18 cellular contexts compared by ENCODE assay signal in genomic region chr20:47480239-47480638, GRCh38. TPM values are rescaled to one million over a fixed set of nuclear protein-coding genes. Genes with fewer than 3 reads are reported as not detected.
DNase-seq lines count a peak whose midpoint lies in the region; ATAC-seq and TF ChIP-seq lines count a peak whose summit lies in the region.
"Had no signal": no experiment of that assay in that cellular context is flagged by ENCODE, and none has a peak within 500 bp of the region (broad histone marks: within the 10 kb centered on the region; RNA-seq: fewer than 3 reads in every experiment).

No MANE protein-coding gene starts in this region.

- H3K9me3 ChIP-seq in A673 (ENCODE audit: low read depth, low read length, poor library complexity, severe bottlenecking), result no peaks in the 10 kb centered on the region
- no peaks in the 10 kb centered on the region for H3K9me3 ChIP-seq in effector memory CD4-positive, alpha-beta T cell (ENCODE audit: control insufficient read depth, low read length)
- H3K9me3 ChIP-seq: HAP-1 had no signal

- H3K36me3 ChIP-seq in A673 (ENCODE audit: insufficient read depth, low read length, poor library complexity, severe bottlenecking), result no peaks in the 10 kb centered on the region
- no peaks in the 10 kb centered on the region for H3K36me3 ChIP-seq in effector memory CD4-positive, alpha-beta T cell (ENCODE audit: control insufficient read depth, insufficient read depth, low read length)
- H3K36me3 ChIP-seq: HAP-1 had no signal

- H3K36me3 Mint-ChIP-seq in activated CD4-positive, alpha-beta T cell treated with anti-CD3 and anti-CD28 coated beads, Interleukin-2, amount 10 ng/mL, durations not matched to agents 24 days and 14 days (ENCODE audit: low read depth), result no peaks in the 10 kb centered on the region
- H3K36me3 Mint-ChIP-seq in activated B cell treated with CpG ODN at 0.5 μM for 24 hours (ENCODE audit: low read depth), result no peaks in the 10 kb centered on the region
- H3K36me3 Mint-ChIP-seq in activated CD4-positive, alpha-beta memory T cell treated with anti-CD3 and anti-CD28 coated beads for 36 hours, result no peaks in the 10 kb centered on the region

- TF ChIP-seq CTCF in A673 (conservative IDR thresholded peaks at IDR 0.05; ENCODE audit: low read depth, low read length), result 0 out of 2 replicates have a peak, but pooled peaks have one; percentile 8
- no peak for TF ChIP-seq CTCF in activated B cell treated with CpG ODN at 0.5 μM for 24 hours (IDR thresholded peaks at IDR 0.05)
- no peak for TF ChIP-seq CTCF in foreskin keratinocyte (conservative IDR thresholded peaks at IDR 0.05)

- ATAC-seq in activated B cell treated with CpG ODN at 0.5 μM for 24 hours (ENCODE audit: low read depth) (no peak), foreskin keratinocyte (no peak), GM21526 (IDR thresholded peaks at IDR 0.05; ENCODE audit: low FRiP score, unreplicated experiment) (no peak)

- peaks cover 33% of the 10 kb centered on the region for H3K4me1 Mint-ChIP-seq in activated CD4-positive, alpha-beta T cell treated with anti-CD3 and anti-CD28 coated beads, Interleukin-2, amount 10 ng/mL, durations not matched to agents 24 days and 14 days
- H3K4me1 Mint-ChIP-seq in activated B cell treated with CpG ODN at 0.5 μM for 24 hours, result peaks cover 50% of the 10 kb centered on the region
- peaks cover 17% of the 10 kb centered on the region for H3K4me1 Mint-ChIP-seq in activated CD4-positive, alpha-beta memory T cell treated with anti-CD3 and anti-CD28 coated beads for 36 hours (ENCODE audit: low read depth)

- H3K27me3 Mint-ChIP-seq in activated CD4-positive, alpha-beta T cell treated with anti-CD3 and anti-CD28 coated beads, Interleukin-2, amount 10 ng/mL, durations not matched to agents 24 days and 14 days, result no peaks in the 10 kb centered on the region
- no peaks in the 10 kb centered on the region for H3K27me3 Mint-ChIP-seq in activated B cell treated with CpG ODN at 0.5 μM for 24 hours
- no peaks in the 10 kb centered on the region for H3K27me3 Mint-ChIP-seq in activated CD4-positive, alpha-beta memory T cell treated with anti-CD3 and anti-CD28 coated beads for 36 hours

- H3K27me3 ChIP-seq in A673 (replicated peaks; ENCODE audit: insufficient read depth, low read depth, low read length, poor library complexity) (no peaks in the 10 kb centered on the region), foreskin keratinocyte (no peaks in the 10 kb centered on the region)
- no peaks in the 10 kb centered on the region for H3K27me3 ChIP-seq in effector memory CD4-positive, alpha-beta T cell (replicated peaks; ENCODE audit: control insufficient read depth, insufficient read depth, low read length, poor library complexity, severe bottlenecking)

- intact Hi-C loops in activated CD4-positive, alpha-beta T cell treated with anti-CD3 and anti-CD28 coated beads, Interleukin-2, amount 10 ng/mL, durations not matched to agents 24 days and 14 days (cut with micrococcal nuclease), result no loop called here
- intact Hi-C loops in A673 (cut with micrococcal nuclease; ENCODE audit: unreplicated experiment) (no loop called here), activated B cell treated with CpG ODN at 0.5 μM for 24 hours (cut with micrococcal nuclease) (no loop called here)
- intact Hi-C loops in activated CD4-positive, alpha-beta memory T cell treated with anti-CD3 and anti-CD28 coated beads for 36 hours (cut with micrococcal nuclease), result loop anchor here (10.0 kb wide), 1 partner anchor 925 kb away; the partner anchor contains the start of gene OCSTAMP

- CTCF ChIA-PET in A673 (lab: Charles Lee), result no interaction called here
- CTCF ChIA-PET in activated B cell treated with CpG ODN at 0.5 μM for 24 hours (lab: Charles Lee), result no interaction called here
- CTCF ChIA-PET in activated CD4-positive, alpha-beta memory T cell treated with anti-CD3 and anti-CD28 coated beads for 36 hours (lab: Charles Lee), result interaction anchor here (0.8 to 1.2 kb wide), 2 partner anchors 11 to 141 kb away, joined by 3 to 4 read pairs; no protein-coding TSS in a partner anchor

- POLR2A ChIA-PET in A673 (lab: Charles Lee; ENCODE audit: low non-redundant PET), result no interaction called here
- POLR2A ChIA-PET in activated B cell treated with CpG ODN at 0.5 μM for 24 hours (lab: Charles Lee), result interaction anchor here (0.6 to 0.9 kb wide), 3 partner anchors 27 to 139 kb away, joined by 5 to 6 read pairs (median 6); no protein-coding TSS in a partner anchor
- POLR2A ChIA-PET in activated CD4-positive, alpha-beta memory T cell treated with anti-CD3 and anti-CD28 coated beads for 36 hours (lab: Charles Lee), result interaction anchor here (0.6 kb wide), 1 partner anchor 92 kb away, joined by 6 read pairs; no protein-coding TSS in a partner anchor

- peak overlapping the region; percentile 40 for H3K27ac Mint-ChIP-seq in activated CD4-positive, alpha-beta T cell treated with anti-CD3 and anti-CD28 coated beads, Interleukin-2, amount 10 ng/mL, durations not matched to agents 24 days and 14 days
- H3K27ac Mint-ChIP-seq in activated B cell treated with CpG ODN at 0.5 μM for 24 hours, result peak overlapping the region; percentile 54
- no peak overlapping the region for H3K27ac Mint-ChIP-seq in activated CD4-positive, alpha-beta memory T cell treated with anti-CD3 and anti-CD28 coated beads for 36 hours

- no peak overlapping the region for H3K27ac ChIP-seq in A673 (ENCODE audit: low read depth, low read length, poor library complexity, severe bottlenecking)
- peak overlapping the region; percentile 25 for H3K27ac ChIP-seq in foreskin keratinocyte
- no peak overlapping the region for H3K27ac ChIP-seq in effector memory CD4-positive, alpha-beta T cell (ENCODE audit: insufficient read depth, low read length, poor library complexity, severe bottlenecking)
- H3K27ac ChIP-seq: 22Rv1, GM23248 had no signal

- no peak for DNase-seq in activated CD4-positive, alpha-beta T cell treated with anti-CD3 and anti-CD28 coated beads, Interleukin-2, amount 10 ng/mL, durations not matched to agents 24 days and 14 days
- no peak for DNase-seq in activated CD4-positive, alpha-beta T cell treated with anti-CD3 and anti-CD28 coated beads, Interleukin-2, amount 50 U/mL, for 48 hours
- DNase-seq in A673 (ENCODE audit: low spot score) (no peak), activated B cell treated with CpG ODN at 0.5 μM for 24 hours (no peak), foreskin keratinocyte (no peak)
- DNase-seq in effector memory CD4-positive, alpha-beta T cell, result no peak
- no peak for DNase-seq in activated CD4-positive, alpha-beta memory T cell treated with anti-CD3 and anti-CD28 coated beads for 36 hours
- DNase-seq: DND-41; GM23248; NCI-H1105; NCI-H2081; NCI-H510A; NCI-H748 treated with DMSO at 0.1 percent for 48 hours; NK-92 treated with Interleukin-12 subunit alpha and Interleukin-12 subunit beta, amount 100 ng/mL, for 24 hours; SHP77 treated with DMSO at 0.1 percent for 48 hours had no signal

- no peaks in the 10 kb centered on the region for H3K4me1 ChIP-seq in A673 (ENCODE audit: insufficient read depth, low read length, poor library complexity, severe bottlenecking)
- peaks cover 20% of the 10 kb centered on the region for H3K4me1 ChIP-seq in foreskin keratinocyte
- H3K4me1 ChIP-seq in effector memory CD4-positive, alpha-beta T cell (ENCODE audit: control insufficient read depth, insufficient read depth, low read length, poor library complexity, severe bottlenecking), result no peaks in the 10 kb centered on the region
- H3K4me1 ChIP-seq: HAP-1 had no signal

- no TSS peak for BruUV-seq in A673 (replicated peaks; lab: Mats Ljungman, UMichigan)

- H3K4me3 ChIP-seq in A673 (ENCODE audit: low read depth, low read length, poor library complexity, severe bottlenecking), result no peak overlapping the region
- H3K4me3 ChIP-seq in effector memory CD4-positive, alpha-beta T cell (ENCODE audit: insufficient read depth, low read depth, low read length, poor library complexity, severe bottlenecking), result no peak overlapping the region
- H3K4me3 ChIP-seq: GM23248, HAP-1 had no signal

- H3K4me3 Mint-ChIP-seq in activated CD4-positive, alpha-beta T cell treated with anti-CD3 and anti-CD28 coated beads, Interleukin-2, amount 10 ng/mL, durations not matched to agents 24 days and 14 days, result no peak overlapping the region
- no peak overlapping the region for H3K4me3 Mint-ChIP-seq in activated B cell treated with CpG ODN at 0.5 μM for 24 hours
- H3K4me3 Mint-ChIP-seq in activated CD4-positive, alpha-beta memory T cell treated with anti-CD3 and anti-CD28 coated beads for 36 hours, result no peak overlapping the region

- no peaks in the 10 kb centered on the region for H3K9me3 Mint-ChIP-seq in activated CD4-positive, alpha-beta T cell treated with anti-CD3 and anti-CD28 coated beads, Interleukin-2, amount 10 ng/mL, durations not matched to agents 24 days and 14 days
- no peaks in the 10 kb centered on the region for H3K9me3 Mint-ChIP-seq in activated B cell treated with CpG ODN at 0.5 μM for 24 hours
- no peaks in the 10 kb centered on the region for H3K9me3 Mint-ChIP-seq in activated CD4-positive, alpha-beta memory T cell treated with anti-CD3 and anti-CD28 coated beads for 36 hours

RNA-seq across cellular contexts. Expression of gene NCOA3, which starts 21.4 kb away (rescaled TPM):
- 140 TPM in 2 replicates for total RNA-seq in activated CD4-positive, alpha-beta T cell treated with anti-CD3 and anti-CD28 coated beads, Interleukin-2, amount 10 ng/mL, durations not matched to agents 24 days and 14 days
- total RNA-seq in A673 (2021), result 26.2 and 26.8 TPM in 2 replicates
- total RNA-seq in activated B cell treated with CpG ODN at 0.5 μM for 24 hours, result 186 and 187 TPM in 2 replicates
- total RNA-seq in foreskin keratinocyte, result 22.0 and 25.7 TPM in 2 replicates
- 3.2 and 3.3 TPM in 2 replicates for polyA plus RNA-seq in foreskin keratinocyte
- 10 to 100 TPM; 72.0 to 81.8 TPM for total RNA-seq in activated CD4-positive, alpha-beta memory T cell treated with anti-CD3 and anti-CD28 coated beads for 36 hours
